ENCODE assay signal across 13 cellular contexts in the genomic region with DNA sequence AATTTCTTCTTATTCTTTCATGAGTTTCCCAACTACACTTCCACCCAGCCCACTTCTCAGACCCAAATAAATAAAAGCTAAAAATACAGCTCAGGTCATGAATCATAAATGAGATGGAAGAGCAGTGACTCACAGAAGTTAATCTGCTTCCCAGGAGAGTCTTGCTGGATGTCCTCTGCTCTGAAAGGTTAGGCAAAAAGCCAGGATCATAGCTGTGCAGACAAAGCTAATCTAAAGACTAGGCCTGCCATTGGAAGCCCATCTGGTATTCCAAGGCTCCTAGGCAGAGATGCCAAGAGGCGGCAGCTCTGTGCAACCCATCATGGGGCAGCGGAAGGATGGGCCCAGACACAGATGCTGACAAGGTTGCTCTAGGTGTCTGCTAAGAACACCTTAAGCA. TPM values are rescaled to one million over a fixed set of nuclear protein-coding genes. Genes with fewer than 3 reads are reported as not detected.
DNase-seq lines count a peak whose midpoint lies in the region; ATAC-seq and TF ChIP-seq lines count a peak whose summit lies in the region.
"Had no signal": no experiment of that assay in that cellular context is flagged by ENCODE, and none has a peak within 500 bp of the region (broad histone marks: within the 10 kb centered on the region; RNA-seq: fewer than 3 reads in every experiment).

No MANE protein-coding gene starts in this region.

- H3K36me3 Mint-ChIP-seq in HFFc6 (ENCODE audit: low read depth) (peaks cover 11% of the 10 kb centered on the region), GM23338 (ENCODE audit: low read depth) (no peaks in the 10 kb centered on the region)

- peak overlapping the region; percentile 38 for H3K4me3 Mint-ChIP-seq in HFFc6
- H3K4me3 Mint-ChIP-seq in GM23338 = no peak overlapping the region

- H3K9me2 ChIP-seq in GM23338 (ENCODE audit: insufficient read depth) = 0 out of 2 replicates have a peak, but pooled peaks cover 7% of the 10 kb centered on the region

- H3K9me3 Mint-ChIP-seq in HFFc6 (no peaks in the 10 kb centered on the region), GM23338 (no peaks in the 10 kb centered on the region)

- no peaks in the 10 kb centered on the region for H3K79me2 ChIP-seq in GM23338 (replicated peaks; ENCODE audit: insufficient read depth)

- TF ChIP-seq CTCF in HFFc6 (IDR thresholded peaks at IDR 0.05) (no peak), adrenal gland (IDR thresholded peaks at IDR 0.05) (no peak), gastrocnemius medialis (IDR thresholded peaks at IDR 0.05 in 4 of 5, conservative IDR thresholded peaks at IDR 0.05 in 1 of 5) (no peak), GM23338 (conservative IDR thresholded peaks at IDR 0.05; ENCODE audit: low read depth in 2 of 2) (no peak)

- peak overlapping the region; percentile 90 for H3K27ac Mint-ChIP-seq in HFFc6
- no peak overlapping the region for H3K27ac Mint-ChIP-seq in GM23338

- in situ Hi-C loops in gastrocnemius medialis (cut with MboI; ENCODE audit: low sequenced_read_pairs in 4 of 4) = no loop called here

- WGBS in adrenal gland, 4 donors = 79 to 96% (median 84%) methylated on average over 2 of the region's 2 CpGs

- no peak overlapping the region for H3K4me3 ChIP-seq in adrenal gland
- H3K4me3 ChIP-seq in gastrocnemius medialis = no peak overlapping the region
- no peak overlapping the region for H3K4me3 ChIP-seq in GM23338
- H3K4me3 ChIP-seq: stomach had no signal

- TF ChIP-seq POLR2A in adrenal gland (IDR thresholded peaks at IDR 0.05) = no peak
- no peak for TF ChIP-seq POLR2A in gastrocnemius medialis (IDR thresholded peaks at IDR 0.05)

- no peak for ATAC-seq in gastrocnemius medialis
- ATAC-seq in HG02884 (IDR thresholded peaks at IDR 0.05; ENCODE audit: unreplicated experiment) = no peak
- ATAC-seq in GM23338 = no peak

- H3K27me3 ChIP-seq in adrenal gland = no peaks in the 10 kb centered on the region
- H3K27me3 ChIP-seq in gastrocnemius medialis = no peaks in the 10 kb centered on the region
- no peaks in the 10 kb centered on the region for H3K27me3 ChIP-seq in GM23338 (ENCODE audit: insufficient read depth)
- H3K27me3 ChIP-seq: stomach had no signal

- H3K4me1 ChIP-seq in adrenal gland (replicated peaks in 1 of 2) (peaks cover 0 to 4% of the 10 kb centered on the region in 2 donors), gastrocnemius medialis (no peaks in the 10 kb centered on the region), GM23338 (ENCODE audit: insufficient read depth) (no peaks in the 10 kb centered on the region)
- H3K4me1 ChIP-seq: stomach had no signal

- H3K27ac ChIP-seq in adrenal gland = no peak overlapping the region
- H3K27ac ChIP-seq in gastrocnemius medialis = no peak overlapping the region
- H3K27ac ChIP-seq in GM23338 (ENCODE audit: low read depth) = no peak overlapping the region
- H3K27ac ChIP-seq: stomach had no signal

- H3K36me3 ChIP-seq in adrenal gland (replicated peaks in 1 of 2) (no peaks in the 10 kb centered on the region), gastrocnemius medialis (no peaks in the 10 kb centered on the region), GM23338 (ENCODE audit: insufficient read depth) (no peaks in the 10 kb centered on the region)
- H3K36me3 ChIP-seq: stomach had no signal

- H3K4me1 Mint-ChIP-seq in HFFc6 (ENCODE audit: low read depth) (peaks cover 79% of the 10 kb centered on the region), GM23338 (no peaks in the 10 kb centered on the region)

- no peaks in the 10 kb centered on the region for H4K20me1 ChIP-seq in GM23338 (replicated peaks; ENCODE audit: insufficient read depth)

- no peaks in the 10 kb centered on the region for H3K9me3 ChIP-seq in adrenal gland (replicated peaks in 1 of 3)
- H3K9me3 ChIP-seq in gastrocnemius medialis = no peaks in the 10 kb centered on the region
- H3K9me3 ChIP-seq: stomach had no signal

- intact Hi-C loops in adrenal gland (cut with DNase I) (no loop called here), gastrocnemius medialis (cut with DNase I; ENCODE audit: low total_unique reads) (no loop called here)

- DNase-seq in AG20443 (ENCODE audit: low spot score) (peak; percentile 77), HFFc6 (peak; percentile 98), adrenal gland (peak in 4 of 7 donors; percentile 9 to 54 (median 30)), iris pigment epithelial cell (ENCODE audit: low read depth) (peak; percentile 98), gastrocnemius medialis (no peak), GM23338 (ENCODE audit: low spot score) (no peak)
- DNase-seq in stimulated activated CD4-positive, alpha-beta T cell treated with anti-CD3 and anti-CD28 coated beads, Interleukin-1b, Interleukin-23, amount 100 ng/mL, for 48 hours = no peak
- DNase-seq: activated CD4-positive, alpha-beta T cell treated with anti-CD3 and anti-CD28 coated beads, Interleukin-2, amount 50 U/mL, for 48 hours; NCI-H2029 treated with DMSO at 0.1 percent for 48 hours; SHP77 treated with DMSO at 0.1 percent for 48 hours; stimulated activated CD4-positive, alpha-beta T cell treated with anti-CD3 and anti-CD28 coated beads, Interleukin-15, amount 100 ng/mL, for 24 hours; stomach had no signal

- no peaks in the 10 kb centered on the region for H3F3A ChIP-seq in GM23338 (replicated peaks; ENCODE audit: low read depth)

- no peaks in the 10 kb centered on the region; the same call in 1 of the 2 replicates for H3K27me3 Mint-ChIP-seq in HFFc6 (ENCODE audit: insufficient read depth)
- no peaks in the 10 kb centered on the region for H3K27me3 Mint-ChIP-seq in GM23338 (ENCODE audit: insufficient read depth, low read depth, poor library complexity)

- no peak overlapping the region for H3K4me2 ChIP-seq in GM23338

- H2AFZ ChIP-seq in GM23338 = no peak overlapping the region

TF ChIP-seq in GM23338, 12 proteins besides CTCF, POLR2A, EP300 and RAD21:
- no peak for TF ChIP-seq POLR2AphosphoS5 (IDR thresholded peaks at IDR 0.05; ENCODE audit: low read depth)

RNA-seq across cellular contexts. Expression of a gene that starts 24.0 kb away (rescaled TPM):
- 1 to 10 TPM; 2.1 to 4.2 (median 3.5) TPM for total RNA-seq in HFFc6 (2021; fragmentation: NEBNext Ultra II Directional; extraction: Animal tissue kit (Norgen Biotek cat#: 25700))
- total RNA-seq in adrenal gland = 1 to 10 TPM in 3 of 8 donors, under 1 TPM in 5; 0.42 to 1.8 (median 0.77) TPM
- 1 to 10 TPM in 2 of 3 donors, under 1 TPM in 1; 0.40 to 1.4 (median 1.0) TPM for polyA plus RNA-seq in adrenal gland
- total RNA-seq in gastrocnemius medialis = under 1 TPM in 2 of 4 donors, not detected in 2; 0.29 to 0.39 TPM
- total RNA-seq in GM23338 (2014; rRNA removed; shearing (Covaris generic)) = 0.21 and 0.31 TPM in 2 replicates
- 0.32 and 0.38 TPM in 2 replicates for polyA plus RNA-seq in GM23338 (2016; fragmentation: Nextera tagmentation; extraction: Ambion mirVana)

Comparison
In these comparisons a context has a peak if more than half of its experiments do, and no peak if none do; other contexts are left out.
1. DNase-seq: peak in AG20443 (single experiment), HFFc6 (single experiment), adrenal gland (4 of 7) and iris pigment epithelial cell (single experiment); none in gastrocnemius medialis (0 of 2), GM23338 (single experiment) and stimulated activated CD4-positive, alpha-beta T cell treated with anti-CD3 and anti-CD28 coated beads, Interleukin-1b, Interleukin-23, amount 100 ng/mL, for 48 hours (single experiment).